ENCODE assay signal across 1 cellular context in the genomic region with DNA sequence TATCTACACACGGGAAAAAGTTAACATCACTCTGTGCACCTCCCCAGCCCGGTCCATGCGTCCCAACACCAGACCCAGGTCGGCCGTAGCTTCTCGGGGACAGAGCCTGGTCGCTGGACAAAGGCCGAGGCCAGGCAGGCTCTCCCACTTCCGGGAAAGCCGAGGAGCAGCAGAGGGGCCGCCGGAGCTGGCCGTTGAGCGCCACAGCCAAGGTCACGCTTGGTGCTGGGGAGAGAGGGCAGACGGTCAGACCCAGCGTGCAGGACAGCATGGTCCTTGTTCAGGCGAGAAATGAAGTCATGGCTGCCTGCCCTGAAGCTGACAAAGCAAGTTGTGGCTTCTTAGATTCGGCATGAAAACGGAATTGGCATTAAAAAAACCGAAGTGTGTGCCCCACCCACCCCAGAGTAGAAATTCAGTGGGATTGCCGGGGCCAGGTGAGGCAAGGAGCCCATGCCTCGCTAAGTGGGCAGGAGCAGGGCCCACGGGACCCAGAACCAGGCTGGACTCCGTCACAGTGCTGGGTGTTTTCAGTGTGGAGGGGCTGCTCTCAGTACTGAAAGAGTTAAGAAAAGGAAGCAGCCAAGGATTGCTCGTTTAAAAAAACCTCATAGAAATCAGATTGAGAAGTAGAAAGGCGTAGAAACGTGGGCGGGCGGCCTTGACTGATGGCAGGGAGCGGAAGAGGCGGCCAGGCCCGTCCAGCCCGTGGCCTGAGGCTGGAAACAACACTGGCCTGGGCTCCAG.
TF ChIP-seq lines count a peak whose summit lies in the region.

No MANE protein-coding gene starts in this region.

TF ChIP-seq in HepG2, 621 proteins besides CTCF, POLR2A, EP300 and RAD21 (continued from another document and continues in another):
- TF ChIP-seq, protein P1, sequence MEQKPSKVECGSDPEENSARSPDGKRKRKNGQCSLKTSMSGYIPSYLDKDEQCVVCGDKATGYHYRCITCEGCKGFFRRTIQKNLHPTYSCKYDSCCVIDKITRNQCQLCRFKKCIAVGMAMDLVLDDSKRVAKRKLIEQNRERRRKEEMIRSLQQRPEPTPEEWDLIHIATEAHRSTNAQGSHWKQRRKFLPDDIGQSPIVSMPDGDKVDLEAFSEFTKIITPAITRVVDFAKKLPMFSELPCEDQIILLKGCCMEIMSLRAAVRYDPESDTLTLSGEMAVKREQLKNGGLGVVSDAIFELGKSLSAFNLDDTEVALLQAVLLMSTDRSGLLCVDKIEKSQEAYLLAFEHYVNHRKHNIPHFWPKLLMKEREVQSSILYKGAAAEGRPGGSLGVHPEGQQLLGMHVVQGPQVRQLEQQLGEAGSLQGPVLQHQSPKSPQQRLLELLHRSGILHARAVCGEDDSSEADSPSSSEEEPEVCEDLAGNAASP (CRISPR knock-in tag; IDR thresholded peaks at IDR 0.05; ENCODE audit: borderline replicate concordance), result peak; percentile 59; the same call in 1 of the 2 replicates
- no peak for TF ChIP-seq ZNF335 (CRISPR knock-in tag; IDR thresholded peaks at IDR 0.05)
- TF ChIP-seq TOPORS (CRISPR knock-in tag; IDR thresholded peaks at IDR 0.05), result peak; percentile 65; the same call in 1 of the 2 replicates
- TF ChIP-seq, protein P2, sequence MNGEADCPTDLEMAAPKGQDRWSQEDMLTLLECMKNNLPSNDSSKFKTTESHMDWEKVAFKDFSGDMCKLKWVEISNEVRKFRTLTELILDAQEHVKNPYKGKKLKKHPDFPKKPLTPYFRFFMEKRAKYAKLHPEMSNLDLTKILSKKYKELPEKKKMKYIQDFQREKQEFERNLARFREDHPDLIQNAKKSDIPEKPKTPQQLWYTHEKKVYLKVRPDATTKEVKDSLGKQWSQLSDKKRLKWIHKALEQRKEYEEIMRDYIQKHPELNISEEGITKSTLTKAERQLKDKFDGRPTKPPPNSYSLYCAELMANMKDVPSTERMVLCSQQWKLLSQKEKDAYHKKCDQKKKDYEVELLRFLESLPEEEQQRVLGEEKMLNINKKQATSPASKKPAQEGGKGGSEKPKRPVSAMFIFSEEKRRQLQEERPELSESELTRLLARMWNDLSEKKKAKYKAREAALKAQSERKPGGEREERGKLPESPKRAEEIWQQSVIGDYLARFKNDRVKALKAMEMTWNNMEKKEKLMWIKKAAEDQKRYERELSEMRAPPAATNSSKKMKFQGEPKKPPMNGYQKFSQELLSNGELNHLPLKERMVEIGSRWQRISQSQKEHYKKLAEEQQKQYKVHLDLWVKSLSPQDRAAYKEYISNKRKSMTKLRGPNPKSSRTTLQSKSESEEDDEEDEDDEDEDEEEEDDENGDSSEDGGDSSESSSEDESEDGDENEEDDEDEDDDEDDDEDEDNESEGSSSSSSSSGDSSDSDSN (CRISPR knock-in tag; IDR thresholded peaks at IDR 0.05), result peak; percentile 94
- TF ChIP-seq, protein P3, sequence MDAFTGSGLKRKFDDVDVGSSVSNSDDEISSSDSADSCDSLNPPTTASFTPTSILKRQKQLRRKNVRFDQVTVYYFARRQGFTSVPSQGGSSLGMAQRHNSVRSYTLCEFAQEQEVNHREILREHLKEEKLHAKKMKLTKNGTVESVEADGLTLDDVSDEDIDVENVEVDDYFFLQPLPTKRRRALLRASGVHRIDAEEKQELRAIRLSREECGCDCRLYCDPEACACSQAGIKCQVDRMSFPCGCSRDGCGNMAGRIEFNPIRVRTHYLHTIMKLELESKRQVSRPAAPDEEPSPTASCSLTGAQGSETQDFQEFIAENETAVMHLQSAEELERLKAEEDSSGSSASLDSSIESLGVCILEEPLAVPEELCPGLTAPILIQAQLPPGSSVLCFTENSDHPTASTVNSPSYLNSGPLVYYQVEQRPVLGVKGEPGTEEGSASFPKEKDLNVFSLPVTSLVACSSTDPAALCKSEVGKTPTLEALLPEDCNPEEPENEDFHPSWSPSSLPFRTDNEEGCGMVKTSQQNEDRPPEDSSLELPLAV (CRISPR knock-in tag; conservative IDR thresholded peaks at IDR 0.05; ENCODE audit: low read depth), result no peak
- 0 out of 2 replicates have a peak, but pooled peaks have one; percentile 12 for TF ChIP-seq ZNF230 (CRISPR knock-in tag; IDR thresholded peaks at IDR 0.05)
- peak; percentile 79; the same call in 1 of the 2 replicates for TF ChIP-seq HDAC1 (CRISPR knock-in tag; IDR thresholded peaks at IDR 0.05)
- peak; percentile 90 for TF ChIP-seq ZMAT3 (CRISPR knock-in tag; conservative IDR thresholded peaks at IDR 0.05)
- no peak for TF ChIP-seq ZNF446 (CRISPR knock-in tag; IDR thresholded peaks at IDR 0.05)
- TF ChIP-seq SIN3A (IDR thresholded peaks at IDR 0.05; ENCODE audit: borderline replicate concordance, low read depth, low read length), result no peak
- no peak for TF ChIP-seq PCBP1 (IDR thresholded peaks at IDR 0.05; ENCODE audit: borderline replicate concordance, low read depth, low read length)
- TF ChIP-seq RORA (CRISPR knock-in tag; IDR thresholded peaks at IDR 0.05), result no peak
- no peak for TF ChIP-seq NFYC (CRISPR knock-in tag; IDR thresholded peaks at IDR 0.05)
- no peak for TF ChIP-seq TCF12 (IDR thresholded peaks at IDR 0.05)
- 0 out of 2 replicates have a peak, but pooled peaks have one; percentile 37 for TF ChIP-seq TCF12 (CRISPR knock-in tag; IDR thresholded peaks at IDR 0.05)
- peak; percentile 86 for TF ChIP-seq HIVEP1 (CRISPR knock-in tag; IDR thresholded peaks at IDR 0.05)
- TF ChIP-seq HES4 (CRISPR knock-in tag; IDR thresholded peaks at IDR 0.05; ENCODE audit: borderline replicate concordance), result 0 out of 2 replicates have a peak, but pooled peaks have one; percentile 80
- TF ChIP-seq NFKBIZ (CRISPR knock-in tag; IDR thresholded peaks at IDR 0.05), result peak; percentile 43; the same call in 1 of the 2 replicates
- TF ChIP-seq, protein P4, sequence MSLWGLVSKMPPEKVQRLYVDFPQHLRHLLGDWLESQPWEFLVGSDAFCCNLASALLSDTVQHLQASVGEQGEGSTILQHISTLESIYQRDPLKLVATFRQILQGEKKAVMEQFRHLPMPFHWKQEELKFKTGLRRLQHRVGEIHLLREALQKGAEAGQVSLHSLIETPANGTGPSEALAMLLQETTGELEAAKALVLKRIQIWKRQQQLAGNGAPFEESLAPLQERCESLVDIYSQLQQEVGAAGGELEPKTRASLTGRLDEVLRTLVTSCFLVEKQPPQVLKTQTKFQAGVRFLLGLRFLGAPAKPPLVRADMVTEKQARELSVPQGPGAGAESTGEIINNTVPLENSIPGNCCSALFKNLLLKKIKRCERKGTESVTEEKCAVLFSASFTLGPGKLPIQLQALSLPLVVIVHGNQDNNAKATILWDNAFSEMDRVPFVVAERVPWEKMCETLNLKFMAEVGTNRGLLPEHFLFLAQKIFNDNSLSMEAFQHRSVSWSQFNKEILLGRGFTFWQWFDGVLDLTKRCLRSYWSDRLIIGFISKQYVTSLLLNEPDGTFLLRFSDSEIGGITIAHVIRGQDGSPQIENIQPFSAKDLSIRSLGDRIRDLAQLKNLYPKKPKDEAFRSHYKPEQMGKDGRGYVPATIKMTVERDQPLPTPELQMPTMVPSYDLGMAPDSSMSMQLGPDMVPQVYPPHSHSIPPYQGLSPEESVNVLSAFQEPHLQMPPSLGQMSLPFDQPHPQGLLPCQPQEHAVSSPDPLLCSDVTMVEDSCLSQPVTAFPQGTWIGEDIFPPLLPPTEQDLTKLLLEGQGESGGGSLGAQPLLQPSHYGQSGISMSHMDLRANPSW (CRISPR knock-in tag; IDR thresholded peaks at IDR 0.05; ENCODE audit: borderline replicate concordance), result peak; percentile 21; the same call in 1 of the 2 replicates
- peak; percentile 78; the same call in 1 of the 2 replicates for TF ChIP-seq ZSCAN9 (CRISPR knock-in tag; IDR thresholded peaks at IDR 0.05; ENCODE audit: borderline replicate concordance)
- no peak for TF ChIP-seq SNAI1 (CRISPR knock-in tag; IDR thresholded peaks at IDR 0.05; ENCODE audit: borderline replicate concordance)
- peak; percentile 38; the same call in 1 of the 2 replicates for TF ChIP-seq BHLHE40 (IDR thresholded peaks at IDR 0.05; ENCODE audit: low read length)
- TF ChIP-seq, protein P5, sequence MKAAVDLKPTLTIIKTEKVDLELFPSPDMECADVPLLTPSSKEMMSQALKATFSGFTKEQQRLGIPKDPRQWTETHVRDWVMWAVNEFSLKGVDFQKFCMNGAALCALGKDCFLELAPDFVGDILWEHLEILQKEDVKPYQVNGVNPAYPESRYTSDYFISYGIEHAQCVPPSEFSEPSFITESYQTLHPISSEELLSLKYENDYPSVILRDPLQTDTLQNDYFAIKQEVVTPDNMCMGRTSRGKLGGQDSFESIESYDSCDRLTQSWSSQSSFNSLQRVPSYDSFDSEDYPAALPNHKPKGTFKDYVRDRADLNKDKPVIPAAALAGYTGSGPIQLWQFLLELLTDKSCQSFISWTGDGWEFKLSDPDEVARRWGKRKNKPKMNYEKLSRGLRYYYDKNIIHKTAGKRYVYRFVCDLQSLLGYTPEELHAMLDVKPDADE (CRISPR knock-in tag; IDR thresholded peaks at IDR 0.05), result no peak
- TF ChIP-seq RFX5 (IDR thresholded peaks at IDR 0.05; ENCODE audit: low read depth, low read length), result no peak
- TF ChIP-seq, protein P6, sequence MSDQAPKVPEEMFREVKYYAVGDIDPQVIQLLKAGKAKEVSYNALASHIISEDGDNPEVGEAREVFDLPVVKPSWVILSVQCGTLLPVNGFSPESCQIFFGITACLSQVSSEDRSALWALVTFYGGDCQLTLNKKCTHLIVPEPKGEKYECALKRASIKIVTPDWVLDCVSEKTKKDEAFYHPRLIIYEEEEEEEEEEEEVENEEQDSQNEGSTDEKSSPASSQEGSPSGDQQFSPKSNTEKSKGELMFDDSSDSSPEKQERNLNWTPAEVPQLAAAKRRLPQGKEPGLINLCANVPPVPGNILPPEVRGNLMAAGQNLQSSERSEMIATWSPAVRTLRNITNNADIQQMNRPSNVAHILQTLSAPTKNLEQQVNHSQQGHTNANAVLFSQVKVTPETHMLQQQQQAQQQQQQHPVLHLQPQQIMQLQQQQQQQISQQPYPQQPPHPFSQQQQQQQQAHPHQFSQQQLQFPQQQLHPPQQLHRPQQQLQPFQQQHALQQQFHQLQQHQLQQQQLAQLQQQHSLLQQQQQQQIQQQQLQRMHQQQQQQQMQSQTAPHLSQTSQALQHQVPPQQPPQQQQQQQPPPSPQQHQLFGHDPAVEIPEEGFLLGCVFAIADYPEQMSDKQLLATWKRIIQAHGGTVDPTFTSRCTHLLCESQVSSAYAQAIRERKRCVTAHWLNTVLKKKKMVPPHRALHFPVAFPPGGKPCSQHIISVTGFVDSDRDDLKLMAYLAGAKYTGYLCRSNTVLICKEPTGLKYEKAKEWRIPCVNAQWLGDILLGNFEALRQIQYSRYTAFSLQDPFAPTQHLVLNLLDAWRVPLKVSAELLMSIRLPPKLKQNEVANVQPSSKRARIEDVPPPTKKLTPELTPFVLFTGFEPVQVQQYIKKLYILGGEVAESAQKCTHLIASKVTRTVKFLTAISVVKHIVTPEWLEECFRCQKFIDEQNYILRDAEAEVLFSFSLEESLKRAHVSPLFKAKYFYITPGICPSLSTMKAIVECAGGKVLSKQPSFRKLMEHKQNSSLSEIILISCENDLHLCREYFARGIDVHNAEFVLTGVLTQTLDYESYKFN (CRISPR knock-in tag; conservative IDR thresholded peaks at IDR 0.05), result peak; percentile 91
- no peak for TF ChIP-seq NFE2 (CRISPR knock-in tag; IDR thresholded peaks at IDR 0.05)
- no peak for TF ChIP-seq MTA3 (CRISPR knock-in tag; IDR thresholded peaks at IDR 0.05)
- TF ChIP-seq ZNF546 (CRISPR knock-in tag; conservative IDR thresholded peaks at IDR 0.05), result no peak
- TF ChIP-seq NBN (conservative IDR thresholded peaks at IDR 0.05), result no peak
- TF ChIP-seq ZKSCAN1 (IDR thresholded peaks at IDR 0.05; ENCODE audit: low read length), result no peak
- no peak for TF ChIP-seq SSRP1 (CRISPR knock-in tag; IDR thresholded peaks at IDR 0.05)
- no peak for TF ChIP-seq CCAR2 (optimal IDR thresholded peaks at IDR 0.05; ENCODE audit: low read depth, low read length)
- no peak for TF ChIP-seq ZNF329 (CRISPR knock-in tag; IDR thresholded peaks at IDR 0.05; ENCODE audit: low read depth)
- no peak for TF ChIP-seq PLRG1 (conservative IDR thresholded peaks at IDR 0.05)
- TF ChIP-seq, protein P7, sequence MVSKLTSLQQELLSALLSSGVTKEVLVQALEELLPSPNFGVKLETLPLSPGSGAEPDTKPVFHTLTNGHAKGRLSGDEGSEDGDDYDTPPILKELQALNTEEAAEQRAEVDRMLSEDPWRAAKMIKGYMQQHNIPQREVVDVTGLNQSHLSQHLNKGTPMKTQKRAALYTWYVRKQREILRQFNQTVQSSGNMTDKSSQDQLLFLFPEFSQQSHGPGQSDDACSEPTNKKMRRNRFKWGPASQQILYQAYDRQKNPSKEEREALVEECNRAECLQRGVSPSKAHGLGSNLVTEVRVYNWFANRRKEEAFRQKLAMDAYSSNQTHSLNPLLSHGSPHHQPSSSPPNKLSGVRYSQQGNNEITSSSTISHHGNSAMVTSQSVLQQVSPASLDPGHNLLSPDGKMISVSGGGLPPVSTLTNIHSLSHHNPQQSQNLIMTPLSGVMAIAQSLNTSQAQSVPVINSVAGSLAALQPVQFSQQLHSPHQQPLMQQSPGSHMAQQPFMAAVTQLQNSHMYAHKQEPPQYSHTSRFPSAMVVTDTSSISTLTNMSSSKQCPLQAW (CRISPR knock-in tag; IDR thresholded peaks at IDR 0.05), result peak; percentile 80; the same call in 1 of the 2 replicates
- TF ChIP-seq ISL2 (CRISPR knock-in tag; IDR thresholded peaks at IDR 0.05), result no peak
- TF ChIP-seq ZNF589 (CRISPR knock-in tag; conservative IDR thresholded peaks at IDR 0.05), result no peak
- TF ChIP-seq NFKB2 (CRISPR knock-in tag; IDR thresholded peaks at IDR 0.05; ENCODE audit: borderline replicate concordance), result peak; percentile 76; the same call in 1 of the 2 replicates
- TF ChIP-seq, protein P8, sequence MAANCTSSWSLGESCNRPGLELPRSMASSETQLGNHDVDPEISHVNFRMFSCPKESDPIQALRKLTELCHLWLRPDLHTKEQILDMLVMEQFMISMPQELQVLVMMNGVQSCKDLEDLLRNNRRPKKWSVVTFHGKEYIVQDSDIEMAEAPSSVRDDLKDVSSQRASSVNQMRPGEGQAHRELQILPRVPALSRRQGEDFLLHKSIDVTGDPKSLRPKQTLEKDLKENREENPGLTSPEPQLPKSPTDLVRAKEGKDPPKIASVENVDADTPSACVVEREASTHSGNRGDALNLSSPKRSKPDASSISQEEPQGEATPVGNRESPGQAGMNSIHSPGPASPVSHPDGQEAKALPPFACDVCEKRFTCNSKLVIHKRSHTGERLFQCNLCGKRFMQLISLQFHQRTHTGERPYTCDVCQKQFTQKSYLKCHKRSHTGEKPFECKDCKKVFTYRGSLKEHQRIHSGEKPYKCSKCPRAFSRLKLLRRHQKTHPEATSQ (CRISPR knock-in tag; IDR thresholded peaks at IDR 0.05; ENCODE audit: borderline replicate concordance), result peak; percentile 52; the same call in 1 of the 2 replicates
- TF ChIP-seq KLF12 (CRISPR knock-in tag; IDR thresholded peaks at IDR 0.05; ENCODE audit: borderline replicate concordance), result no peak
- TF ChIP-seq ELF1 (CRISPR knock-in tag; IDR thresholded peaks at IDR 0.05), result peak; percentile 99
- TF ChIP-seq RELA (CRISPR knock-in tag; IDR thresholded peaks at IDR 0.05), result peak; percentile 59
- TF ChIP-seq ZMYM4 (CRISPR knock-in tag; IDR thresholded peaks at IDR 0.05), result peak; percentile 69
- peak; percentile 88 for TF ChIP-seq ZNF883 (CRISPR knock-in tag; IDR thresholded peaks at IDR 0.05; ENCODE audit: not compliant biosample characterization)
- TF ChIP-seq HNRNPH1 (optimal IDR thresholded peaks at IDR 0.05; ENCODE audit: low read depth, low read length), result no peak
